16 cellular contexts compared by ENCODE assay signal in the genomic region with DNA sequence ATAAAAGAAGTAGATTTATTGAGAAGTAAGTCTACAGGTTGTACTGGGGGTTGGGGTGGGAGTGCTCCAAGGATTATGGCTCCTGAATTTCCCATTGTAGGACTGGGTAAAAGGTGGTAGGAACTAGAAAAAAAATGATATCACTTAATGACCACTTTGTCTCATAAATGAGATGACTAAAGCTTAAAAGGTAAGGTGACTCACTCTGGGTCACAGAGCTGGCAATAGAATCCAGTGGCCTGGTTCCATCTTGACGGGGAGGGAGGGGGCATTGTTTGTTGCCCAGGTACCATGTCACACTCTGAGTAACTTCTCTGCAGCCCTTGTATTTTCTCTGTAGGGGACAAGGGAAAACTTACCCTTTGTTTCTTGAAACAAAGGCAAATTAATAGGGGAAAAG.
DNase-seq lines count a peak whose midpoint lies in the region; ATAC-seq, FAIRE-seq and TF ChIP-seq lines count a peak whose summit lies in the region.
"Had no signal": no experiment of that assay in that cellular context is flagged by ENCODE, and none has a peak within 500 bp of the region (broad histone marks: within the 10 kb centered on the region; RNA-seq: fewer than 3 reads in every experiment).

No MANE protein-coding gene starts in this region.

- H3K4me1 ChIP-seq in gastrocnemius medialis: no peaks in the 10 kb centered on the region
- H3K4me1 ChIP-seq: upper lobe of right lung had no signal

- intact Hi-C loops in gastrocnemius medialis (cut with DNase I; ENCODE audit: low total_unique reads): no loop called here

- H3K4me3 ChIP-seq in gastrocnemius medialis: no peak overlapping the region
- H3K4me3 ChIP-seq: upper lobe of right lung had no signal

- H3K27me3 ChIP-seq in gastrocnemius medialis: no peaks in the 10 kb centered on the region
- H3K27me3 ChIP-seq: upper lobe of right lung had no signal

- in situ Hi-C loops in gastrocnemius medialis (cut with MboI; ENCODE audit: low sequenced_read_pairs in 4 of 4): no loop called here

- no peak for ATAC-seq in gastrocnemius medialis
- ATAC-seq: Right ventricle myocardium inferior, upper lobe of right lung had no signal

- no peak for TF ChIP-seq POLR2A in gastrocnemius medialis (IDR thresholded peaks at IDR 0.05)

- H3K27ac ChIP-seq in epithelial cell of prostate (no peak overlapping the region), gastrocnemius medialis (no peak overlapping the region)
- H3K27ac ChIP-seq: C4-2B, upper lobe of right lung had no signal

- peak; percentile 72 for FAIRE-seq in RCC 7860 (lab: Jason Lieb, UNC)

- TF ChIP-seq CTCF in gastrocnemius medialis (IDR thresholded peaks at IDR 0.05 in 4 of 5, conservative IDR thresholded peaks at IDR 0.05 in 1 of 5): no peak

- H3K9me3 ChIP-seq in gastrocnemius medialis: no peaks in the 10 kb centered on the region
- H3K9me3 ChIP-seq: upper lobe of right lung had no signal

- DNase-seq in stimulated activated CD4-positive, alpha-beta T cell treated with anti-CD3 and anti-CD28 coated beads, Interleukin-1b, Interleukin-23, amount 100 ng/mL, for 48 hours: peak; percentile 40
- DNase-seq in stimulated activated CD4-positive, alpha-beta T cell treated with anti-CD3 and anti-CD28 coated beads, Interleukin-4, amount 100 ng/mL, for 4 hours: no peak
- DNase-seq in RCC 7860 (ENCODE audit: low spot score) (peak; percentile 76), epithelial cell of prostate (ENCODE audit: low read depth, low spot score) (peak; percentile 34), NOMO-1 (lab: John Stamatoyannopoulos, UW; ENCODE audit: unreplicated experiment in 2 of 2) (no peak), gastrocnemius medialis (no peak), inferior parietal cortex (ENCODE audit: extremely low spot score) (no peak), AG08396 (ENCODE audit: low spot score) (no peak)
- DNase-seq: activated B cell treated with CpG ODN at 0.5 μM for 24 hours, aorta, Karpas-422, NCI-H2171 treated with DMSO at 0.1 percent for 48 hours, right cardiac atrium, upper lobe of right lung had no signal

- no peaks in the 10 kb centered on the region for H3K36me3 ChIP-seq in gastrocnemius medialis
- H3K36me3 ChIP-seq: upper lobe of right lung had no signal

Comparison
In these comparisons a context has a peak if more than half of its experiments do, and no peak if none do; other contexts are left out.
1. DNase-seq: peak in stimulated activated CD4-positive, alpha-beta T cell treated with anti-CD3 and anti-CD28 coated beads, Interleukin-1b, Interleukin-23, amount 100 ng/mL, for 48 hours (single experiment), RCC 7860 (single experiment) and epithelial cell of prostate (single experiment); none in stimulated activated CD4-positive, alpha-beta T cell treated with anti-CD3 and anti-CD28 coated beads, Interleukin-4, amount 100 ng/mL, for 4 hours (0 of 2), NOMO-1 (0 of 2), gastrocnemius medialis (0 of 2), inferior parietal cortex (single experiment) and AG08396 (single experiment).